In genomic region chr5:78661691-78662090, GRCh38 we compare ENCODE assay signal across 11 cellular contexts. TPM values are rescaled to one million over a fixed set of nuclear protein-coding genes. Genes with fewer than 3 reads are reported as not detected.
A peak's percentile ranks its signal among the peaks of the same experiment; 100 is the strongest.
DNase-seq lines count a peak whose midpoint lies in the region; ATAC-seq and TF ChIP-seq lines count a peak whose summit lies in the region.
"Had no signal": no experiment of that assay in that cellular context is flagged by ENCODE, and none has a peak within 500 bp of the region (broad histone marks: within the 10 kb centered on the region; RNA-seq: fewer than 3 reads in every experiment).

No MANE protein-coding gene starts in this region.

- H3K36me3 ChIP-seq in Caco-2 (ENCODE audit: control insufficient read depth, insufficient read depth, low read length) = no peaks in the 10 kb centered on the region
- H3K36me3 ChIP-seq: SJCRH30 had no signal

- peaks cover 21% of the 10 kb centered on the region for H3K4me1 ChIP-seq in Caco-2

- no peak for TF ChIP-seq CTCF in Caco-2 (IDR thresholded peaks at IDR 0.05; ENCODE audit: insufficient read depth in 1 of 2, low read depth in 1 of 2, low read length in 1 of 2, severe bottlenecking in 1 of 2, unreplicated experiment in 1 of 2)
- no peak for TF ChIP-seq CTCF in type B pancreatic cell (conservative IDR thresholded peaks at IDR 0.05)

- ATAC-seq in GM18502 (IDR thresholded peaks at IDR 0.05; ENCODE audit: poor library complexity, unreplicated experiment) = peak; percentile 81
- peak; percentile 69 for ATAC-seq in GM21360 (IDR thresholded peaks at IDR 0.05; ENCODE audit: unreplicated experiment)
- ATAC-seq in HG02852 (IDR thresholded peaks at IDR 0.05; ENCODE audit: unreplicated experiment) = peak; percentile 88
- peak; percentile 60 for ATAC-seq in HG03520 (IDR thresholded peaks at IDR 0.05; ENCODE audit: unreplicated experiment)

- CTCF ChIA-PET in Caco-2 (lab: Charles Lee) = no interaction called here

- H3K27ac Mint-ChIP-seq in Caco-2 (ENCODE audit: unreplicated experiment) (no peak overlapping the region), type B pancreatic cell (no peak overlapping the region)
- H3K27ac Mint-ChIP-seq: activated naive CD8-positive, alpha-beta T cell treated with anti-CD3 and anti-CD28 coated beads for 36 hours had no signal

- no peaks in the 10 kb centered on the region for H3K9me3 Mint-ChIP-seq in Caco-2 (ENCODE audit: unreplicated experiment)
- H3K9me3 Mint-ChIP-seq in type B pancreatic cell = no peaks in the 10 kb centered on the region
- H3K9me3 Mint-ChIP-seq: activated naive CD8-positive, alpha-beta T cell treated with anti-CD3 and anti-CD28 coated beads for 36 hours had no signal

- in situ Hi-C loops in KBM-7 (cut with MboI; ENCODE audit: low pct_unique_long_range_greater_than_20kb, low sequenced_read_pairs) = no loop called here

- no TSS peak for BruUV-seq in Caco-2 (replicated peaks; lab: Mats Ljungman, UMichigan)

- POLR2A ChIA-PET in Caco-2 (lab: Charles Lee) = no interaction called here

- H3K36me3 Mint-ChIP-seq in Caco-2 (ENCODE audit: insufficient read depth, unreplicated experiment) (no peaks in the 10 kb centered on the region), type B pancreatic cell (no peaks in the 10 kb centered on the region)
- H3K36me3 Mint-ChIP-seq: activated naive CD8-positive, alpha-beta T cell treated with anti-CD3 and anti-CD28 coated beads for 36 hours had no signal

- H3K4me3 Mint-ChIP-seq in Caco-2 (ENCODE audit: unreplicated experiment) = no peak overlapping the region
- no peak overlapping the region for H3K4me3 Mint-ChIP-seq in type B pancreatic cell
- H3K4me3 Mint-ChIP-seq: activated naive CD8-positive, alpha-beta T cell treated with anti-CD3 and anti-CD28 coated beads for 36 hours had no signal

- DNase-seq in KBM-7 (no peak), Caco-2 (no peak), type B pancreatic cell (ENCODE audit: extremely low spot score, unreplicated experiment) (no peak)
- DNase-seq in effector CD8-positive, alpha-beta T cell (lab: John Stamatoyannopoulos, UW) = no peak
- DNase-seq: activated naive CD8-positive, alpha-beta T cell treated with anti-CD3 and anti-CD28 coated beads for 36 hours; islet precursor cell; SJCRH30 had no signal

- H3K27me3 Mint-ChIP-seq in Caco-2 (ENCODE audit: insufficient read depth, unreplicated experiment) = no peaks in the 10 kb centered on the region
- no peaks in the 10 kb centered on the region for H3K27me3 Mint-ChIP-seq in type B pancreatic cell

- intact Hi-C loops in Caco-2 (cut with micrococcal nuclease; ENCODE audit: unreplicated experiment) = no loop called here

- no peak overlapping the region for H3K4me3 ChIP-seq in Caco-2 (ENCODE audit: low read depth, low read length)
- H3K4me3 ChIP-seq: SJCRH30 had no signal

- H3K27me3 ChIP-seq in Caco-2 (replicated peaks; ENCODE audit: control insufficient read depth, insufficient read depth, low read length) = no peaks in the 10 kb centered on the region
- H3K27me3 ChIP-seq: SJCRH30 had no signal

- H3K4me1 Mint-ChIP-seq in Caco-2 (ENCODE audit: low read depth, unreplicated experiment) = peaks cover 7% of the 10 kb centered on the region
- H3K4me1 Mint-ChIP-seq in type B pancreatic cell (ENCODE audit: unreplicated experiment) = peaks cover 27% of the 10 kb centered on the region
- H3K4me1 Mint-ChIP-seq: activated naive CD8-positive, alpha-beta T cell treated with anti-CD3 and anti-CD28 coated beads for 36 hours had no signal

- H3K9me3 ChIP-seq in Caco-2 = no peaks in the 10 kb centered on the region
- H3K9me3 ChIP-seq: SJCRH30 had no signal

RNA-seq across cellular contexts. Expression of gene LHFPL2, which starts 13.1 kb away (rescaled TPM):
- total RNA-seq in Caco-2 (2022) = 44.0 and 49.7 TPM in 2 replicates
- 17.9 and 35.3 TPM in 2 replicates for total RNA-seq in type B pancreatic cell (ENCODE audit: low replicate concordance)
